2 cellular contexts compared by ENCODE assay signal in genomic region chr17:28390123-28390522, GRCh38.
TF ChIP-seq lines count a peak whose summit lies in the region.

No MANE protein-coding gene starts in this region.

TF ChIP-seq in K562, 482 proteins besides CTCF, POLR2A, EP300 and RAD21 (continues in another document):
- TF ChIP-seq ZNF311 (CRISPR knock-in tag; IDR thresholded peaks at IDR 0.05) (no peak), ZNF696 (CRISPR knock-in tag; conservative IDR thresholded peaks at IDR 0.05) (no peak), ZNF277 (CRISPR knock-in tag; IDR thresholded peaks at IDR 0.05; ENCODE audit: borderline replicate concordance) (no peak), MLX (CRISPR knock-in tag; conservative IDR thresholded peaks at IDR 0.05) (no peak), HIVEP1 (CRISPR knock-in tag; IDR thresholded peaks at IDR 0.05) (no peak), ZNF280A (IDR thresholded peaks at IDR 0.05; ENCODE audit: low read depth, partially characterized antibody) (no peak), MYC (IDR thresholded peaks at IDR 0.05; ENCODE audit: low read depth, low read length) (no peak), MYC (CRISPR knock-in tag; IDR thresholded peaks at IDR 0.05; ENCODE audit: borderline replicate concordance, low read depth) (no peak), ZNF146 (CRISPR knock-in tag; IDR thresholded peaks at IDR 0.05; ENCODE audit: unreplicated experiment) (no peak), CBFA2T2 (conservative IDR thresholded peaks at IDR 0.05) (peak; percentile 54), ZBTB8A (IDR thresholded peaks at IDR 0.05; ENCODE audit: partially characterized antibody) (no peak), SRSF7 (optimal IDR thresholded peaks at IDR 0.05; ENCODE audit: low read depth, low read length) (no peak), NR4A1 (CRISPR knock-in tag; IDR thresholded peaks at IDR 0.05) (no peak), NR4A1 (tag; IDR thresholded peaks at IDR 0.05) (no peak), DPF2 (IDR thresholded peaks at IDR 0.05) (0 out of 2 replicates have a peak, but pooled peaks have one; percentile 37), SNIP1 (IDR thresholded peaks at IDR 0.05; ENCODE audit: low read depth) (no peak), TAL1 (IDR thresholded peaks at IDR 0.05) (peak; percentile 29; the same call in 1 of the 2 replicates)
- TF ChIP-seq, protein P1, sequence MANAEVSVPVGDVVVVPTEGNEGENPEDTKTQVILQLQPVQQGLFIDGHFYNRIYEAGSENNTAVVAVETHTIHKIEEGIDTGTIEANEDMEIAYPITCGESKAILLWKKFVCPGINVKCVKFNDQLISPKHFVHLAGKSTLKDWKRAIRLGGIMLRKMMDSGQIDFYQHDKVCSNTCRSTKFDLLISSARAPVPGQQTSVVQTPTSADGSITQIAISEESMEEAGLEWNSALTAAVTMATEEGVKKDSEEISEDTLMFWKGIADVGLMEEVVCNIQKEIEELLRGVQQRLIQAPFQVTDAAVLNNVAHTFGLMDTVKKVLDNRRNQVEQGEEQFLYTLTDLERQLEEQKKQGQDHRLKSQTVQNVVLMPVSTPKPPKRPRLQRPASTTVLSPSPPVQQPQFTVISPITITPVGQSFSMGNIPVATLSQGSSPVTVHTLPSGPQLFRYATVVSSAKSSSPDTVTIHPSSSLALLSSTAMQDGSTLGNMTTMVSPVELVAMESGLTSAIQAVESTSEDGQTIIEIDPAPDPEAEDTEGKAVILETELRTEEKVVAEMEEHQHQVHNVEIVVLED (CRISPR knock-in tag; IDR thresholded peaks at IDR 0.05) = no peak
- TF ChIP-seq, protein P2, sequence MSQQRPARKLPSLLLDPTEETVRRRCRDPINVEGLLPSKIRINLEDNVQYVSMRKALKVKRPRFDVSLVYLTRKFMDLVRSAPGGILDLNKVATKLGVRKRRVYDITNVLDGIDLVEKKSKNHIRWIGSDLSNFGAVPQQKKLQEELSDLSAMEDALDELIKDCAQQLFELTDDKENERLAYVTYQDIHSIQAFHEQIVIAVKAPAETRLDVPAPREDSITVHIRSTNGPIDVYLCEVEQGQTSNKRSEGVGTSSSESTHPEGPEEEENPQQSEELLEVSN (IDR thresholded peaks at IDR 0.05; ENCODE audit: borderline replicate concordance in 1 of 2, extremely low read depth in 1 of 2, insufficient read depth in 1 of 2, insufficient read length in 1 of 2, low read depth in 1 of 2, low read length in 1 of 2, poor library complexity in 1 of 2, severe bottlenecking in 1 of 2) = no peak
- TF ChIP-seq, protein P3, sequence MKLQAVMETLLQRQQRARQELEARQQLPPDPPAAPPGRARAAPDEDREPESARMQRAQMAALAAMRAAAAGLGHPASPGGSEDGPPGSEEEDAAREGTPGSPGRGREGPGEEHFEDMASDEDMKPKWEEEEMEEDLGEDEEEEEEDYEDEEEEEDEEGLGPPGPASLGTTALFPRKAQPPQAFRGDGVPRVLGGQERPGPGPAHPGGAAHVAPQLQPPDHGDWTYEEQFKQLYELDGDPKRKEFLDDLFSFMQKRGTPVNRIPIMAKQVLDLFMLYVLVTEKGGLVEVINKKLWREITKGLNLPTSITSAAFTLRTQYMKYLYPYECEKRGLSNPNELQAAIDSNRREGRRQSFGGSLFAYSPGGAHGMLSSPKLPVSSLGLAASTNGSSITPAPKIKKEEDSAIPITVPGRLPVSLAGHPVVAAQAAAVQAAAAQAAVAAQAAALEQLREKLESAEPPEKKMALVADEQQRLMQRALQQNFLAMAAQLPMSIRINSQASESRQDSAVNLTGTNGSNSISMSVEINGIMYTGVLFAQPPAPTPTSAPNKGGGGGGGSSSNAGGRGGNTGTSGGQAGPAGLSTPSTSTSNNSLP (IDR thresholded peaks at IDR 0.05; ENCODE audit: borderline replicate concordance, low read depth, low read length) = no peak
- TF ChIP-seq, protein P4, sequence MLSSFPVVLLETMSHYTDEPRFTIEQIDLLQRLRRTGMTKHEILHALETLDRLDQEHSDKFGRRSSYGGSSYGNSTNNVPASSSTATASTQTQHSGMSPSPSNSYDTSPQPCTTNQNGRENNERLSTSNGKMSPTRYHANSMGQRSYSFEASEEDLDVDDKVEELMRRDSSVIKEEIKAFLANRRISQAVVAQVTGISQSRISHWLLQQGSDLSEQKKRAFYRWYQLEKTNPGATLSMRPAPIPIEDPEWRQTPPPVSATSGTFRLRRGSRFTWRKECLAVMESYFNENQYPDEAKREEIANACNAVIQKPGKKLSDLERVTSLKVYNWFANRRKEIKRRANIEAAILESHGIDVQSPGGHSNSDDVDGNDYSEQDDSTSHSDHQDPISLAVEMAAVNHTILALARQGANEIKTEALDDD (IDR thresholded peaks at IDR 0.05) = no peak

TF ChIP-seq in HEK293T, 16 proteins besides CTCF, POLR2A, EP300 and RAD21:
- TF ChIP-seq ELF4 (IDR thresholded peaks at IDR 0.05) = no peak
- no peak for TF ChIP-seq ARNT (IDR thresholded peaks at IDR 0.05)
- TF ChIP-seq, protein P5, sequence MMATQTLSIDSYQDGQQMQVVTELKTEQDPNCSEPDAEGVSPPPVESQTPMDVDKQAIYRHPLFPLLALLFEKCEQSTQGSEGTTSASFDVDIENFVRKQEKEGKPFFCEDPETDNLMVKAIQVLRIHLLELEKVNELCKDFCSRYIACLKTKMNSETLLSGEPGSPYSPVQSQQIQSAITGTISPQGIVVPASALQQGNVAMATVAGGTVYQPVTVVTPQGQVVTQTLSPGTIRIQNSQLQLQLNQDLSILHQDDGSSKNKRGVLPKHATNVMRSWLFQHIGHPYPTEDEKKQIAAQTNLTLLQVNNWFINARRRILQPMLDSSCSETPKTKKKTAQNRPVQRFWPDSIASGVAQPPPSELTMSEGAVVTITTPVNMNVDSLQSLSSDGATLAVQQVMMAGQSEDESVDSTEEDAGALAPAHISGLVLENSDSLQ (IDR thresholded peaks at IDR 0.05) = no peak
- TF ChIP-seq ZNF384 (IDR thresholded peaks at IDR 0.05) = no peak
- TF ChIP-seq CTBP1 (IDR thresholded peaks at IDR 0.05; ENCODE audit: borderline replicate concordance) = no peak
- TF ChIP-seq FOXA1 (IDR thresholded peaks at IDR 0.05) = no peak
- TF ChIP-seq L3MBTL2 (conservative IDR thresholded peaks at IDR 0.05) = no peak
- no peak for TF ChIP-seq LEF1 (IDR thresholded peaks at IDR 0.05; ENCODE audit: borderline replicate concordance)
- TF ChIP-seq FOXM1 (IDR thresholded peaks at IDR 0.05; ENCODE audit: borderline replicate concordance) = no peak
- TF ChIP-seq TARDBP (IDR thresholded peaks at IDR 0.05) = no peak
- no peak for TF ChIP-seq SUZ12 (IDR thresholded peaks at IDR 0.05)
- TF ChIP-seq HDGF (IDR thresholded peaks at IDR 0.05; ENCODE audit: borderline replicate concordance) = no peak
- no peak for TF ChIP-seq FOXK2 (IDR thresholded peaks at IDR 0.05)
- no peak for TF ChIP-seq SP1 (IDR thresholded peaks at IDR 0.05)
